ENCODE assay signal across 29 cellular contexts in genomic region chr4:106140601-106141000, GRCh38.
DNase-seq lines count a peak whose midpoint lies in the region; ATAC-seq and TF ChIP-seq lines count a peak whose summit lies in the region.
"Had no signal": no experiment of that assay in that cellular context is flagged by ENCODE, and none has a peak within 500 bp of the region (broad histone marks: within the 10 kb centered on the region; RNA-seq: fewer than 3 reads in every experiment).

No MANE protein-coding gene starts in this region.

- H3K27ac Mint-ChIP-seq in neural crest cell (ENCODE audit: unreplicated experiment): no peak overlapping the region
- no peak overlapping the region for H3K27ac Mint-ChIP-seq in naive thymus-derived CD4-positive, alpha-beta T cell
- H3K27ac Mint-ChIP-seq in activated CD4-positive, alpha-beta memory T cell treated with anti-CD3 and anti-CD28 coated beads, Interleukin-2, amount 10 ng/mL, durations not matched to agents 7 days and 5 days: no peak overlapping the region
- H3K27ac Mint-ChIP-seq: activated naive CD4-positive, alpha-beta T cell treated with anti-CD3 and anti-CD28 coated beads for 36 hours; activated T-helper 1 cell treated with anti-CD3 and anti-CD28 coated beads, Interleukin-12 subunit alpha, Interleukin-12 subunit beta, Interleukin-2, Interleukin-4 antibody, amounts not matched to agents 30 ng/mL and 10 ng/mL and 1 ng/mL, durations not matched to agents 14 hours and 24 hours and 36 hours; CD4-positive, CD25-positive, alpha-beta regulatory T cell had no signal

- no peaks in the 10 kb centered on the region for H3K4me1 ChIP-seq in naive thymus-derived CD4-positive, alpha-beta T cell (ENCODE audit: control insufficient read depth in 2 of 2, insufficient read depth in 2 of 2, low read length in 2 of 2)
- H3K4me1 ChIP-seq: psoas muscle, testis had no signal

- H3K4me1 Mint-ChIP-seq in neural crest cell: no peaks in the 10 kb centered on the region
- H3K4me1 Mint-ChIP-seq in naive thymus-derived CD4-positive, alpha-beta T cell: peaks cover 0 to 4% (median 3%) of the 10 kb centered on the region in 7 donors
- peaks cover 3% of the 10 kb centered on the region for H3K4me1 Mint-ChIP-seq in activated CD4-positive, alpha-beta memory T cell treated with anti-CD3 and anti-CD28 coated beads, Interleukin-2, amount 10 ng/mL, durations not matched to agents 7 days and 5 days

- no peaks in the 10 kb centered on the region for H3K36me3 ChIP-seq in naive thymus-derived CD4-positive, alpha-beta T cell (ENCODE audit: control insufficient read depth in 2 of 3, insufficient read depth in 3 of 3, low read length in 3 of 3)
- H3K36me3 ChIP-seq: adrenal gland, brain microvascular endothelial cell had no signal

- POLR2A ChIA-PET in naive thymus-derived CD4-positive, alpha-beta T cell (lab: Charles Lee): no interaction called here
- POLR2A ChIA-PET in activated CD4-positive, alpha-beta memory T cell treated with anti-CD3 and anti-CD28 coated beads, Interleukin-2, amount 10 ng/mL, durations not matched to agents 7 days and 5 days (lab: Charles Lee): no interaction called here

- no peak overlapping the region for H3K4me3 ChIP-seq in GM12865 (ENCODE audit: low read depth, low read length)
- H3K4me3 ChIP-seq in naive thymus-derived CD4-positive, alpha-beta T cell (ENCODE audit: low read length): no peak overlapping the region
- H3K4me3 ChIP-seq: adrenal gland, K562, PC-9, psoas muscle, testis had no signal

- no peak overlapping the region for H3K4me3 Mint-ChIP-seq in neural crest cell
- H3K4me3 Mint-ChIP-seq in naive thymus-derived CD4-positive, alpha-beta T cell: no peak overlapping the region
- H3K4me3 Mint-ChIP-seq in activated CD4-positive, alpha-beta memory T cell treated with anti-CD3 and anti-CD28 coated beads, Interleukin-2, amount 10 ng/mL, durations not matched to agents 7 days and 5 days: no peak overlapping the region
- H3K4me3 Mint-ChIP-seq: activated naive CD4-positive, alpha-beta T cell treated with anti-CD3 and anti-CD28 coated beads for 36 hours; activated T-helper 1 cell treated with anti-CD3 and anti-CD28 coated beads, Interleukin-12 subunit alpha, Interleukin-12 subunit beta, Interleukin-2, Interleukin-4 antibody, amounts not matched to agents 30 ng/mL and 10 ng/mL and 1 ng/mL, durations not matched to agents 14 hours and 24 hours and 36 hours; CD4-positive, CD25-positive, alpha-beta regulatory T cell had no signal

- no peaks in the 10 kb centered on the region for H3K27me3 ChIP-seq in naive thymus-derived CD4-positive, alpha-beta T cell (ENCODE audit: control insufficient read depth in 2 of 2, insufficient read depth in 2 of 2, low read length in 2 of 2)
- H3K27me3 ChIP-seq: adrenal gland, brain microvascular endothelial cell, testis had no signal

- no peak for TF ChIP-seq CTCF in GM12865 (IDR thresholded peaks at IDR 0.05; ENCODE audit: insufficient read depth, low read depth, low read length, missing control alignments)
- peak; percentile 18 for TF ChIP-seq CTCF in neural crest cell (conservative IDR thresholded peaks at IDR 0.05)

- intact Hi-C loops in naive thymus-derived CD4-positive, alpha-beta T cell (cut with micrococcal nuclease): no loop called here

- H3K36me3 Mint-ChIP-seq in neural crest cell (ENCODE audit: low read depth): no peaks in the 10 kb centered on the region
- H3K36me3 Mint-ChIP-seq in naive thymus-derived CD4-positive, alpha-beta T cell: peaks cover 3 to 39% (median 33%) of the 10 kb centered on the region in 5 donors
- no peaks in the 10 kb centered on the region for H3K36me3 Mint-ChIP-seq in activated CD4-positive, alpha-beta memory T cell treated with anti-CD3 and anti-CD28 coated beads, Interleukin-2, amount 10 ng/mL, durations not matched to agents 7 days and 5 days (ENCODE audit: low read depth)

- H3K9me3 ChIP-seq in naive thymus-derived CD4-positive, alpha-beta T cell (ENCODE audit: control insufficient read depth in 2 of 3, low read length in 3 of 3): no peaks in the 10 kb centered on the region
- H3K9me3 ChIP-seq: adrenal gland, psoas muscle, testis had no signal

- H3K9me3 Mint-ChIP-seq in neural crest cell: peaks cover under 1% of the 10 kb centered on the region
- H3K9me3 Mint-ChIP-seq in naive thymus-derived CD4-positive, alpha-beta T cell: peaks cover 0 to 7% (median under 1%) of the 10 kb centered on the region in 11 donors
- H3K9me3 Mint-ChIP-seq in activated CD4-positive, alpha-beta memory T cell treated with anti-CD3 and anti-CD28 coated beads, Interleukin-2, amount 10 ng/mL, durations not matched to agents 7 days and 5 days: no peaks in the 10 kb centered on the region
- H3K9me3 Mint-ChIP-seq: activated naive CD4-positive, alpha-beta T cell treated with anti-CD3 and anti-CD28 coated beads for 36 hours had no signal

- CTCF ChIA-PET in naive thymus-derived CD4-positive, alpha-beta T cell (lab: Charles Lee): no interaction called here
- CTCF ChIA-PET in activated CD4-positive, alpha-beta memory T cell treated with anti-CD3 and anti-CD28 coated beads, Interleukin-2, amount 10 ng/mL, durations not matched to agents 7 days and 5 days (lab: Charles Lee): no interaction called here

- H3K27ac ChIP-seq in naive thymus-derived CD4-positive, alpha-beta T cell (ENCODE audit: low read depth, low read length): no peak overlapping the region
- H3K27ac ChIP-seq: adrenal gland, brain microvascular endothelial cell, PC-9, psoas muscle, testis had no signal

- DNase-seq in GM12865 (ENCODE audit: low read depth) (peak; percentile 9), HCEC 1CT (peak; percentile 2), SK-MEL-5 (ENCODE audit: low read depth, low spot score) (peak; percentile 26), neural crest cell (ENCODE audit: low read depth, low spot score) (no peak), globus pallidus (ENCODE audit: low spot score) (no peak)
- DNase-seq in naive thymus-derived CD4-positive, alpha-beta T cell: no peak
- DNase-seq in activated CD4-positive, alpha-beta memory T cell treated with anti-CD3 and anti-CD28 coated beads, Interleukin-2, amount 10 ng/mL, durations not matched to agents 7 days and 5 days: no peak
- DNase-seq: activated CD4-positive, alpha-beta T cell treated with anti-CD3 and anti-CD28 coated beads, Interleukin-2, amount 50 U/mL, for 4 hours; activated CD4-positive, CD25-positive, alpha-beta regulatory T cell; activated naive CD4-positive, alpha-beta T cell treated with anti-CD3 and anti-CD28 coated beads for 36 hours; adrenal gland; brain microvascular endothelial cell; CD4-positive, CD25-positive, alpha-beta regulatory T cell; effector CD4-positive, alpha-beta T cell; erythroblast; foreskin fibroblast; hippocampal formation; left colon; mesenchymal stem cell; NCI-H146; NCI-H446 treated with DMSO at 0.1 percent for 48 hours; PC-9; psoas muscle; SIG-M5; stimulated activated naive CD8-positive, alpha-beta T cell treated with anti-CD3 and anti-CD28 coated beads, Interleukin-15, Interleukin-2, amounts not matched to agents 100 U/mL and 50 U/mL, for 24 hours; T-helper 1 cell; testis had no signal

- no peak for ATAC-seq in naive thymus-derived CD4-positive, alpha-beta T cell
- ATAC-seq: K562; left colon; psoas muscle; stimulated activated naive CD8-positive, alpha-beta T cell treated with anti-CD3 and anti-CD28 coated beads, Interleukin-15, Interleukin-2, amounts not matched to agents 100 U/mL and 50 U/mL, for 24 hours had no signal

- in situ Hi-C loops in SK-MEL-5 (cut with HindIII; ENCODE audit: low pct_unique_long_range_greater_than_20kb, low sequenced_read_pairs): no loop called here

- no peaks in the 10 kb centered on the region for H3K27me3 Mint-ChIP-seq in neural crest cell (ENCODE audit: low read depth)
- H3K27me3 Mint-ChIP-seq in naive thymus-derived CD4-positive, alpha-beta T cell: no peaks in the 10 kb centered on the region
- H3K27me3 Mint-ChIP-seq in activated CD4-positive, alpha-beta memory T cell treated with anti-CD3 and anti-CD28 coated beads, Interleukin-2, amount 10 ng/mL, durations not matched to agents 7 days and 5 days: no peaks in the 10 kb centered on the region
- H3K27me3 Mint-ChIP-seq: CD4-positive, CD25-positive, alpha-beta regulatory T cell had no signal

Comparison
In these comparisons a context has a peak if more than half of its experiments do, and no peak if none do; other contexts are left out.
1. DNase-seq: peak in GM12865 (single experiment), HCEC 1CT (single experiment) and SK-MEL-5 (single experiment); none in neural crest cell (single experiment), naive thymus-derived CD4-positive, alpha-beta T cell (0 of 9), globus pallidus (single experiment) and activated CD4-positive, alpha-beta memory T cell treated with anti-CD3 and anti-CD28 coated beads, Interleukin-2, amount 10 ng/mL, durations not matched to agents 7 days and 5 days (single experiment).